In genomic region chr5:135106610-135107009, GRCh38 we compare ENCODE assay signal across 13 cellular contexts.
"Had no signal": no experiment of that assay in that cellular context is flagged by ENCODE, and none has a peak within 500 bp of the region (broad histone marks: within the 10 kb centered on the region; RNA-seq: fewer than 3 reads in every experiment).

No MANE protein-coding gene starts in this region.

- H3K27me3 ChIP-seq: tibial artery had no signal

- H3K4me1 ChIP-seq: tibial artery had no signal

- H3K9me3 Mint-ChIP-seq: activated CD8-positive, alpha-beta T cell treated with anti-CD3 and anti-CD28 coated beads for 36 hours; activated naive CD8-positive, alpha-beta T cell treated with anti-CD3 and anti-CD28 coated beads, Interleukin-2, amount 50 U/mL, for 24 hours; central memory CD8-positive, alpha-beta T cell; dendritic cell treated with granulocyte-macrophage colony-stimulating factor and Interleukin-4, amounts not matched to agents 40 ng/mL and 50 ng/mL, for 4 days had no signal

- H3K36me3 ChIP-seq: esophagus muscularis mucosa, tibial artery had no signal

- H3K27ac ChIP-seq: esophagus muscularis mucosa, skin epidermis, tibial artery had no signal

- H3K4me1 Mint-ChIP-seq: activated naive CD8-positive, alpha-beta T cell treated with anti-CD3 and anti-CD28 coated beads, Interleukin-2, amount 50 U/mL, for 24 hours; central memory CD8-positive, alpha-beta T cell had no signal

- H3K4me3 Mint-ChIP-seq: activated CD8-positive, alpha-beta T cell treated with anti-CD3 and anti-CD28 coated beads for 36 hours; activated naive CD8-positive, alpha-beta T cell treated with anti-CD3 and anti-CD28 coated beads, Interleukin-2, amount 50 U/mL, for 24 hours; central memory CD8-positive, alpha-beta T cell; dendritic cell treated with granulocyte-macrophage colony-stimulating factor and Interleukin-4, amounts not matched to agents 40 ng/mL and 50 ng/mL, for 4 days; nephron had no signal

- H3K27me3 Mint-ChIP-seq: activated CD8-positive, alpha-beta T cell treated with anti-CD3 and anti-CD28 coated beads for 36 hours had no signal

- H3K27ac Mint-ChIP-seq: activated CD8-positive, alpha-beta T cell treated with anti-CD3 and anti-CD28 coated beads for 36 hours; activated naive CD8-positive, alpha-beta T cell treated with anti-CD3 and anti-CD28 coated beads, Interleukin-2, amount 50 U/mL, for 24 hours had no signal

- ATAC-seq: activated CD8-positive, alpha-beta T cell treated with anti-CD3 and anti-CD28 coated beads for 36 hours; activated naive CD8-positive, alpha-beta T cell treated with anti-CD3 and anti-CD28 coated beads, Interleukin-2, amount 50 U/mL, for 24 hours had no signal

- H3K9me3 ChIP-seq: esophagus muscularis mucosa, tibial artery had no signal

- H3K4me3 ChIP-seq: esophagus muscularis mucosa, skin epidermis, tibial artery had no signal

- DNase-seq: activated CD4-positive, alpha-beta T cell treated with anti-CD3 and anti-CD28 coated beads for 4 hours; activated CD8-positive, alpha-beta memory T cell treated with anti-CD3 and anti-CD28 coated beads, Interleukin-2, amount 50 U/mL, for 4 hours; activated CD8-positive, alpha-beta T cell treated with anti-CD3 and anti-CD28 coated beads for 36 hours; activated naive CD8-positive, alpha-beta T cell treated with anti-CD3 and anti-CD28 coated beads, Interleukin-2, amount 50 U/mL, for 24 hours; glutamatergic neuron; mesenchymal stem cell; T-helper 9 cell; tibial artery had no signal
